In genomic region chr11:37177721-37178120, GRCh38 we compare ENCODE assay signal across 19 cellular contexts.
"Had no signal": no experiment of that assay in that cellular context is flagged by ENCODE, and none has a peak within 500 bp of the region (broad histone marks: within the 10 kb centered on the region; RNA-seq: fewer than 3 reads in every experiment).

No MANE protein-coding gene starts in this region.

- DNase-seq: IMR-90, Kasumi-1, MM.1S, NCI-H1092 treated with DMSO at 0.1 percent for 48 hours, NCI-H1436, NCI-H187, NCI-H2029, NCI-H2081 treated with DMSO at 0.1 percent for 48 hours, NCI-H2171, NCI-H226, NCI-H446, NCI-H510A, NCI-H524 treated with DMSO at 0.1 percent for 48 hours, NCI-H69, NCI-H774, SHP77, SK-N-SH had no signal

- ATAC-seq: HepG2, Panc1 had no signal
